Comparison of ENCODE assay signal across 13 cellular contexts in genomic region chr3:159865042-159865579, GRCh38. TPM values are rescaled to one million over a fixed set of nuclear protein-coding genes. Genes with fewer than 3 reads are reported as not detected.
DNase-seq lines count a peak whose midpoint lies in the region; ATAC-seq and TF ChIP-seq lines count a peak whose summit lies in the region.
"Had no signal": no experiment of that assay in that cellular context is flagged by ENCODE, and none has a peak within 500 bp of the region (broad histone marks: within the 10 kb centered on the region; RNA-seq: fewer than 3 reads in every experiment).

No MANE protein-coding gene starts in this region.

- H3K79me2 ChIP-seq in hepatocyte = no peaks in the 10 kb centered on the region

- H3K4me3 Mint-ChIP-seq in type B pancreatic cell = no peak overlapping the region
- H3K4me3 Mint-ChIP-seq: endodermal cell, immature natural killer cell, neural crest cell had no signal

- H3K36me3 ChIP-seq in HEK293 (ENCODE audit: control insufficient read depth in 2 of 2, insufficient read depth in 1 of 2, low read length in 2 of 2) (peaks cover 0 to 10% of the 10 kb centered on the region in 2 experiments; a peak in 1 of 3 replicates), hepatocyte (replicated peaks; ENCODE audit: insufficient read depth, low read depth) (no peaks in the 10 kb centered on the region)

- WGBS in hepatocyte (ENCODE audit: low lambda C conversion rate, missing lambda C conversion rate) = 57% methylated on average over 2 of the region's 2 CpGs

- in situ Hi-C loops in astrocyte of the cerebellum (cut with HindIII; ENCODE audit: low sequenced_read_pairs) = no loop called here

- POLR2A ChIA-PET in HEK293 (lab: Yijun Ruan, JAX) = no interaction called here

- TF ChIP-seq CTCF in HEK293 (tag by site-specific recombination; IDR thresholded peaks at IDR 0.05) (no peak), astrocyte of the cerebellum (IDR thresholded peaks at IDR 0.05; ENCODE audit: low read depth, low read length, missing control alignments) (no peak), hepatocyte (IDR thresholded peaks at IDR 0.05; ENCODE audit: poor library complexity) (no peak), type B pancreatic cell (conservative IDR thresholded peaks at IDR 0.05) (no peak)

- H3K4me2 ChIP-seq in hepatocyte = no peak overlapping the region

- H3K27ac ChIP-seq in HEK293 (ENCODE audit: extremely low read depth, low read depth, low read length) (peak overlapping the region; percentile 70), hepatocyte (peak overlapping the region; percentile 36)

- CTCF ChIA-PET in HEK293 (lab: Yijun Ruan, JAX) = interaction anchor here (0.5 to 1.7 kb wide), 6 partner anchors 13 to 391 kb away, joined by 3 to 10 read pairs (median 4); partner anchors contain the start of gene IL12A

- H3K4me1 Mint-ChIP-seq in type B pancreatic cell (ENCODE audit: unreplicated experiment) = peaks cover 31% of the 10 kb centered on the region
- H3K4me1 Mint-ChIP-seq: immature natural killer cell had no signal

- H2AFZ ChIP-seq in hepatocyte = no peak overlapping the region

- peaks cover 5% of the 10 kb centered on the region for H3K36me3 Mint-ChIP-seq in type B pancreatic cell
- H3K36me3 Mint-ChIP-seq: immature natural killer cell had no signal

- H3K9me3 ChIP-seq in HEK293 (ENCODE audit: control insufficient read depth, insufficient read depth, low read depth, low read length) = no peaks in the 10 kb centered on the region
- no peaks in the 10 kb centered on the region for H3K9me3 ChIP-seq in hepatocyte (ENCODE audit: low read depth)

- DNase-seq in astrocyte of the cerebellum (ENCODE audit: low read depth) = peak; percentile 49
- no peak for DNase-seq in hepatocyte (ENCODE audit: low spot score)
- no peak for DNase-seq in type B pancreatic cell (ENCODE audit: extremely low spot score, unreplicated experiment)
- no peak for DNase-seq in cerebellar nuclear complex (lab: John Stamatoyannopoulos, UW)
- DNase-seq: activated CD4-positive, alpha-beta T cell treated with anti-CD3 and anti-CD28 coated beads for 4 hours; endodermal cell; immature natural killer cell; NCI-H510A; stimulated activated CD4-positive, alpha-beta T cell treated with anti-CD3 and anti-CD28 coated beads, Interleukin-2, amount 100 ng/mL, for 24 hours had no signal

- no peaks in the 10 kb centered on the region for H4K20me1 ChIP-seq in hepatocyte (ENCODE audit: insufficient read depth, poor library complexity, severe bottlenecking)

- no peaks in the 10 kb centered on the region for H3K27me3 ChIP-seq in hepatocyte

- peaks cover 17% of the 10 kb centered on the region for H3K4me1 ChIP-seq in HEK293 (ENCODE audit: control insufficient read depth, insufficient read depth, low read length)
- peaks cover 7% of the 10 kb centered on the region for H3K4me1 ChIP-seq in hepatocyte (ENCODE audit: insufficient read depth)

- no peaks in the 10 kb centered on the region for H3K27me3 Mint-ChIP-seq in type B pancreatic cell

- peak overlapping the region; percentile 6 for H3K27ac Mint-ChIP-seq in type B pancreatic cell
- H3K27ac Mint-ChIP-seq: endodermal cell, immature natural killer cell had no signal

- no peaks in the 10 kb centered on the region for H3K9me2 ChIP-seq in hepatocyte (replicated peaks; ENCODE audit: insufficient read depth)

- no peak overlapping the region for H3K4me3 ChIP-seq in HEK293 (ENCODE audit: low read depth, low read length)
- H3K4me3 ChIP-seq in astrocyte of the cerebellum (ENCODE audit: low read depth, low read length) = no peak overlapping the region
- H3K4me3 ChIP-seq in hepatocyte = no peak overlapping the region

- ATAC-seq in HG03159 (IDR thresholded peaks at IDR 0.05; ENCODE audit: unreplicated experiment) (no peak), GM21825 (IDR thresholded peaks at IDR 0.05; ENCODE audit: unreplicated experiment) (no peak)

- no peaks in the 10 kb centered on the region for H3K9me3 Mint-ChIP-seq in type B pancreatic cell
- H3K9me3 Mint-ChIP-seq: endodermal cell, immature natural killer cell, neural crest cell had no signal

TF ChIP-seq in HEK293, 187 proteins besides CTCF, POLR2A, EP300 and RAD21 (continues in another document):
- TF ChIP-seq MZF1 (tag by site-specific recombination; IDR thresholded peaks at IDR 0.05; ENCODE audit: borderline replicate concordance) = no peak
- 0 out of 2 replicates have a peak, but pooled peaks have one; percentile 49 for TF ChIP-seq ZNF24 (tag by site-specific recombination; IDR thresholded peaks at IDR 0.05)
- no peak for TF ChIP-seq ZNF513 (tag by site-specific recombination; IDR thresholded peaks at IDR 0.05)
- peak; percentile 88 for TF ChIP-seq GFI1B (tag by site-specific recombination; IDR thresholded peaks at IDR 0.05)
- no peak for TF ChIP-seq MEIS1 (CRISPR knock-in tag; IDR thresholded peaks at IDR 0.05; ENCODE audit: borderline replicate concordance)
- peak; percentile 17; the same call in 1 of the 2 replicates for TF ChIP-seq ZFP69B (tag by site-specific recombination; IDR thresholded peaks at IDR 0.05)
- TF ChIP-seq OSR2 (tag by site-specific recombination; IDR thresholded peaks at IDR 0.05) = peak; percentile 92
- no peak for TF ChIP-seq ZNF354C (tag by site-specific recombination; IDR thresholded peaks at IDR 0.05; ENCODE audit: borderline replicate concordance, low read depth)
- TF ChIP-seq OVOL3 (tag by site-specific recombination; IDR thresholded peaks at IDR 0.05) = peak; percentile 73; the same call in 1 of the 2 replicates
- TF ChIP-seq ZNF629 (tag by site-specific recombination; IDR thresholded peaks at IDR 0.05) = peak; percentile 40; the same call in 1 of the 2 replicates
- no peak for TF ChIP-seq ZNF449 (tag by site-specific recombination; IDR thresholded peaks at IDR 0.05)
- TF ChIP-seq ZSCAN30 (tag by site-specific recombination; IDR thresholded peaks at IDR 0.05) = peak; percentile 45
- peak; percentile 87 for TF ChIP-seq PRDM4 (tag by site-specific recombination; IDR thresholded peaks at IDR 0.05)
- peak; percentile 30; the same call in 1 of the 2 replicates for TF ChIP-seq SP7 (tag by site-specific recombination; IDR thresholded peaks at IDR 0.05)
- no peak for TF ChIP-seq GLI4 (tag by site-specific recombination; IDR thresholded peaks at IDR 0.05)

RNA-seq across cellular contexts. Expression of gene SCHIP1, which starts 25.4 kb away (rescaled TPM):
- 3.8 and 12.6 TPM in 2 replicates for total RNA-seq in hepatocyte
- polyA plus RNA-seq in hepatocyte = 4.3 and 5.2 TPM in 2 replicates
- total RNA-seq in type B pancreatic cell (ENCODE audit: low replicate concordance) = 0.43 and 13.3 TPM in 2 replicates
- polyA plus RNA-seq: immature natural killer cell had no signal
